9 cellular contexts compared by ENCODE assay signal in genomic region chr3:127734754-127735473, GRCh38.
DNase-seq lines count a peak whose midpoint lies in the region; ATAC-seq and FAIRE-seq lines count a peak whose summit lies in the region.
"Had no signal": no experiment of that assay in that cellular context is flagged by ENCODE, and none has a peak within 500 bp of the region (broad histone marks: within the 10 kb centered on the region; RNA-seq: fewer than 3 reads in every experiment).

No MANE protein-coding gene starts in this region.

- peak; percentile 13 for FAIRE-seq in urothelium cell line (lab: Jason Lieb, UNC)

- no peaks in the 10 kb centered on the region for H3K9me3 Mint-ChIP-seq in activated T-cell treated with anti-CD3 and anti-CD28 coated beads, Interleukin-2, amount 50 U/mL, for 24 hours

- no peak overlapping the region for H3K4me3 Mint-ChIP-seq in activated T-cell treated with anti-CD3 and anti-CD28 coated beads, Interleukin-2, amount 50 U/mL, for 24 hours

- H3K4me1 Mint-ChIP-seq in activated T-cell treated with anti-CD3 and anti-CD28 coated beads, Interleukin-2, amount 50 U/mL, for 24 hours (ENCODE audit: low read depth), result no peaks in the 10 kb centered on the region

- ATAC-seq in left lobe of liver (peak; percentile 21), HG03280 (IDR thresholded peaks at IDR 0.05; ENCODE audit: unreplicated experiment) (no peak)

- in situ Hi-C loops in KBM-7 (cut with MboI; ENCODE audit: low pct_unique_long_range_greater_than_20kb, low sequenced_read_pairs), result no loop called here

- H3K36me3 Mint-ChIP-seq in activated T-cell treated with anti-CD3 and anti-CD28 coated beads, Interleukin-2, amount 50 U/mL, for 24 hours (ENCODE audit: low read depth), result no peaks in the 10 kb centered on the region

- DNase-seq in 8988T, result peak; percentile 42
- peak; percentile 90 for DNase-seq in KBM-7
- DNase-seq in astrocyte of the hippocampus (ENCODE audit: low read depth, low spot score), result peak; percentile 95
- DNase-seq in left lobe of liver (ENCODE audit: low spot score), result no peak
- peak; percentile 90 for DNase-seq in urothelium cell line (ENCODE audit: low spot score)
- DNase-seq in activated T-cell treated with anti-CD3 and anti-CD28 coated beads, Interleukin-2, amount 50 U/mL, for 24 hours, result no peak
- DNase-seq in NCI-H1105 (lab: John Stamatoyannopoulos, UW), result no peak
- DNase-seq: DND-41 had no signal

- no peak overlapping the region for H3K27ac Mint-ChIP-seq in activated T-cell treated with anti-CD3 and anti-CD28 coated beads, Interleukin-2, amount 50 U/mL, for 24 hours

- H3K27me3 Mint-ChIP-seq in activated T-cell treated with anti-CD3 and anti-CD28 coated beads, Interleukin-2, amount 50 U/mL, for 24 hours, result peaks cover 22% of the 10 kb centered on the region

Comparison
In these comparisons a context has a peak if more than half of its experiments do, and no peak if none do; other contexts are left out.
1. DNase-seq: peak in 8988T (single experiment), KBM-7 (single experiment), astrocyte of the hippocampus (single experiment) and urothelium cell line (single experiment); none in left lobe of liver (single experiment), activated T-cell treated with anti-CD3 and anti-CD28 coated beads, Interleukin-2, amount 50 U/mL, for 24 hours (single experiment) and NCI-H1105 (single experiment).